1 cellular context compared by ENCODE assay signal in genomic region chr6:3259491-3259958, GRCh38.
A peak's percentile ranks its signal among the peaks of the same experiment; 100 is the strongest.
TF ChIP-seq lines count a peak whose summit lies in the region.

No MANE protein-coding gene starts in this region.

TF ChIP-seq in K562, 482 proteins besides CTCF, POLR2A, EP300 and RAD21 (continued from another document and continues in another):
- TF ChIP-seq CEBPZ (IDR thresholded peaks at IDR 0.05; ENCODE audit: borderline replicate concordance, low read depth, low read length) (no peak), ZBTB40 (IDR thresholded peaks at IDR 0.05) (peak; percentile 56; the same call in 1 of the 2 replicates), ZBTB40 (CRISPR knock-in tag; IDR thresholded peaks at IDR 0.05) (no peak), SUPT5H (IDR thresholded peaks at IDR 0.05) (0 out of 2 replicates have a peak, but pooled peaks have one; percentile 10), RFX5 (IDR thresholded peaks at IDR 0.05; ENCODE audit: low read depth, low read length) (no peak), CC2D1A (IDR thresholded peaks at IDR 0.05) (0 out of 2 replicates have a peak, but pooled peaks have one; percentile 20), NFATC3 (IDR thresholded peaks at IDR 0.05) (no peak), CREB3L1 (IDR thresholded peaks at IDR 0.05; ENCODE audit: borderline replicate concordance, low read depth) (no peak), CHD7 (IDR thresholded peaks at IDR 0.05; ENCODE audit: low read depth, low read length) (no peak), CREM (IDR thresholded peaks at IDR 0.05; ENCODE audit: low read depth) (peak; percentile 2; the same call in 1 of the 2 replicates), ZHX1 (conservative IDR thresholded peaks at IDR 0.05; ENCODE audit: low read length) (no peak), ZKSCAN1 (IDR thresholded peaks at IDR 0.05; ENCODE audit: low read depth, low read length) (peak; percentile 74), RB1 (IDR thresholded peaks at IDR 0.05; ENCODE audit: low read depth) (no peak), GATA2 (CRISPR knock-in tag; IDR thresholded peaks at IDR 0.05) (no peak), ZNF408 (CRISPR knock-in tag; IDR thresholded peaks at IDR 0.05; ENCODE audit: low read depth) (no peak), ZNF639 (CRISPR knock-in tag; conservative IDR thresholded peaks at IDR 0.05 in 1 of 2, IDR thresholded peaks at IDR 0.05 in 1 of 2) (0 out of 4 replicates have a peak, but pooled peaks of 1 of the 2 experiments have one; percentile 50), ZNF224 (CRISPR knock-in tag; IDR thresholded peaks at IDR 0.05) (no peak), RBM39 (optimal IDR thresholded peaks at IDR 0.05; ENCODE audit: low read depth, low read length) (no peak), ZNF644 (tag; IDR thresholded peaks at IDR 0.05; ENCODE audit: low read depth) (no peak)
